Comparison of ENCODE assay signal across 11 cellular contexts in the genomic region with DNA sequence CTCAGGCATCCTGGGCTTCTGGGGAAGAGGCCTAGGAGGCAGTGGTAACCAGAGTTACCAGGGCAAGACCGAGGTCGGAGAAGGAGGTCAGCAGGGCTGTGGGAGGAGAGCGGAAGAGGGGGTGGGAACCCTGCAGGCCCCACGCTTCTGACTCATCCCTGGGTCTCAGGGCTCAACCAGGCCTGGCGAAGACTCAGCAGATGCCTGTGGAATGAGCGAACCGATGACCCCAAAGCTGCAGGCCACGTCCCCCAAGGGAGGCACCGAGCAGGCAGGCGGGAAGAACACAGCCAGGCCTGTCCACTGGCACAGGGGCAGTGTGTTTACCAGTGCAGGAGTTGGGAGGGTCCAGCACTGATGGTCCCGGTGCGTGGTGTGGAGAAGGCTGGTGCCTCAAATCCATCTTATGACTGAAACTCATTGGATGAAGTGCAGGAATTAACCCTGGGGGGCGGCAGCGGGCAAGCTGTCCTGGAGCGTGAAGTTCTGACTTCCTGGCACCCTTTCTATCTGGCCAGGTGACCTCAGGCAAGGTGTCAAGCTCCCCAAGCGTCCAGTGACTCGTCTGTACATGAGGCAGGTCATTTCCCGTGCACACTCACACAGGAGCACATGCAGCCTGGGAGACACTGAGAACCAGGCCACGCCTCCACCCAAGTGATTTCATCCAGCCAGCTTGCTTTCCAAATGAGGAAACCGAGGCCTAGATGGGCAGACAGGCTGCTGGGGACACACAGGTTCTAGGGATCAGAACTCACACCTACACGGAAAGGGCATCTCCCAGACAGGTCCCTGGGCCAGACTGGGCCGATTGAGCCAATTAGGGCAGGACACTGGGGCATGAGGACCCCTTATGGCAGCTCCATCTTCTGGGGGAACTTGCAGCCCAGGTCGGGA.
DNase-seq lines count a peak whose midpoint lies in the region; ATAC-seq and TF ChIP-seq lines count a peak whose summit lies in the region.
"Had no signal": no experiment of that assay in that cellular context is flagged by ENCODE, and none has a peak within 500 bp of the region (broad histone marks: within the 10 kb centered on the region; RNA-seq: fewer than 3 reads in every experiment).

No MANE protein-coding gene starts in this region.

- H3K9me3 Mint-ChIP-seq in neural crest cell = no peaks in the 10 kb centered on the region

- intact Hi-C loops in Right ventricle myocardium inferior (cut with DNase I) (no loop called here), cardiac septum (cut with DNase I) (no loop called here)

- ATAC-seq in Right ventricle myocardium inferior = peak; percentile 89
- no peak for ATAC-seq in HG02852 (IDR thresholded peaks at IDR 0.05; ENCODE audit: unreplicated experiment)

- DNase-seq in Right ventricle myocardium inferior (ENCODE audit: missing footprints) (peak; percentile 85), cardiac septum (ENCODE audit: low spot score) (no peak), fibroblast of the conjunctiva (ENCODE audit: low read depth) (peak; percentile 91), neural crest cell (ENCODE audit: low read depth, low spot score) (no peak), NCI-H1694 treated with DMSO at 0.1 percent for 48 hours (lab: John Stamatoyannopoulos, UW) (no peak), middle frontal gyrus (ENCODE audit: extremely low spot score, low spot score) (no peak)
- no peak for DNase-seq in activated CD8-positive, alpha-beta memory T cell treated with anti-CD3 and anti-CD28 coated beads for 24 hours
- DNase-seq: 8988T, NCI-H187 treated with DMSO at 0.1 percent for 48 hours had no signal

- H3K4me3 Mint-ChIP-seq in neural crest cell = no peak overlapping the region
- H3K4me3 Mint-ChIP-seq: activated naive CD8-positive, alpha-beta T cell had no signal

- peak overlapping the region; percentile 84 for H3K27ac Mint-ChIP-seq in neural crest cell (ENCODE audit: unreplicated experiment)
- H3K27ac Mint-ChIP-seq: activated naive CD8-positive, alpha-beta T cell had no signal

- no peaks in the 10 kb centered on the region for H3K27me3 Mint-ChIP-seq in neural crest cell (ENCODE audit: low read depth)
- H3K27me3 Mint-ChIP-seq: activated naive CD8-positive, alpha-beta T cell had no signal

- no peaks in the 10 kb centered on the region for H3K36me3 Mint-ChIP-seq in neural crest cell (ENCODE audit: low read depth)
- H3K36me3 Mint-ChIP-seq: activated naive CD8-positive, alpha-beta T cell had no signal

- peaks cover 32% of the 10 kb centered on the region for H3K4me1 Mint-ChIP-seq in neural crest cell

- no peak for TF ChIP-seq CTCF in neural crest cell (conservative IDR thresholded peaks at IDR 0.05)

Comparison
In these comparisons a context has a peak if more than half of its experiments do, and no peak if none do; other contexts are left out.
1. DNase-seq: peak in Right ventricle myocardium inferior (single experiment) and fibroblast of the conjunctiva (single experiment); none in cardiac septum (single experiment), neural crest cell (single experiment), NCI-H1694 treated with DMSO at 0.1 percent for 48 hours (single experiment), activated CD8-positive, alpha-beta memory T cell treated with anti-CD3 and anti-CD28 coated beads for 24 hours (single experiment) and middle frontal gyrus (single experiment).